In genomic region chr2:216366777-216367465, GRCh38 we compare ENCODE assay signal across 3 cellular contexts.
TF ChIP-seq lines count a peak whose summit lies in the region.

No MANE protein-coding gene starts in this region.

TF ChIP-seq in HEK293, 187 proteins besides CTCF, POLR2A, EP300 and RAD21:
- TF ChIP-seq ZBTB48 (tag by site-specific recombination; IDR thresholded peaks at IDR 0.05) = no peak
- no peak for TF ChIP-seq PRDM6 (tag by site-specific recombination; IDR thresholded peaks at IDR 0.05)
- peak; percentile 94 for TF ChIP-seq REST (tag by site-specific recombination; IDR thresholded peaks at IDR 0.05)

TF ChIP-seq in endothelial cell of umbilical vein, 7 proteins besides CTCF, POLR2A, EP300 and RAD21:
- TF ChIP-seq MYC (IDR thresholded peaks at IDR 0.05; ENCODE audit: low read depth, low read length) (no peak), JUN (IDR thresholded peaks at IDR 0.05; ENCODE audit: borderline replicate concordance, insufficient read depth, insufficient read length, low read depth) (no peak), EZH2 (IDR thresholded peaks at IDR 0.05; ENCODE audit: borderline replicate concordance, low read depth, low read length, severe bottlenecking) (no peak), GATA2 (IDR thresholded peaks at IDR 0.05; ENCODE audit: insufficient read depth, insufficient read length, low read depth, low read length) (no peak), POLR2AphosphoS5 (IDR thresholded peaks at IDR 0.05; ENCODE audit: insufficient read depth, low read depth, low read length) (no peak), MAX (IDR thresholded peaks at IDR 0.05; ENCODE audit: insufficient read depth, insufficient read length) (no peak), FOS (IDR thresholded peaks at IDR 0.05; ENCODE audit: borderline replicate concordance, insufficient read depth, low read length) (no peak)

TF ChIP-seq in neural cell, 6 proteins besides CTCF, POLR2A, EP300 and RAD21:
- TF ChIP-seq REST (IDR thresholded peaks at IDR 0.05; ENCODE audit: borderline replicate concordance) (no peak), MXI1 (conservative IDR thresholded peaks at IDR 0.05; ENCODE audit: poor library complexity, severe bottlenecking) (no peak)
